1 cellular context compared by ENCODE assay signal in the genomic region with DNA sequence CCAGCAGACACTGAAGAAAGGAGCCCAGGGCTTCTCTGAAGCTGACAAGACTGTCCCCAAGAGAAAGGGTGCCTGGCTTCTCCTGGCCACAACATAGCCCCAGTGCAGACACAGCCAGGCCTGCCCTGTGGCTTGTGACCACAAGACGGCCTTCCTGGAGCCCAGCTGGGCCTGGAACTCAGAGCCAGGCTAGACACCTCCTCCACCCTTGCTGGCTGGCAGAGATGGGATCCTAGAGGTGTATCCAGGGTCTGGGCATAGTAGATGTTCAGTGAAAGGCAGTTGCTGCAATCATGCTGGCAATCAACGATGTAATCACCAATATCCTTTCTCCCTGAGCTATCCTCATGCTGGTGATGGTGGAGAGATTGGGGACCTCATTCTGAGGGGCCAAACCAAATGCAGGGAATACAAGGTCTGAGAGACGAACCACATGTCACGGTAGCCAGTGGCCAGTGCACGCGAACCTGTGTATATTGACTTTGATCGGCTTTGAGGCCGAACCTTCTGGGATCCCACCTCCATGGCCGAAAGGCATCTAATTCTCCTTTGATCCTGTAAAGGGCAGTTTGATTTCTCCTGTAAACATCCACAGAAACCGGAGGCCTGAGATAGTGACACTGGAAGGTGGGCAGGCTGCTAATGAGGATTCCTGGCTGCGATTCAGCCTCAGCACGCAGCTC.
TF ChIP-seq lines count a peak whose summit lies in the region.

No MANE protein-coding gene starts in this region.

TF ChIP-seq in SK-N-SH, 30 proteins besides CTCF, POLR2A, EP300 and RAD21 (continued from another document):
- TF ChIP-seq TEAD4 (IDR thresholded peaks at IDR 0.05; ENCODE audit: borderline replicate concordance, insufficient read depth) (no peak), JUND (IDR thresholded peaks at IDR 0.05) (no peak), NFIC (IDR thresholded peaks at IDR 0.05; ENCODE audit: borderline replicate concordance) (no peak), RCOR1 (IDR thresholded peaks at IDR 0.05; ENCODE audit: low read length) (no peak), PBX3 (IDR thresholded peaks at IDR 0.05) (no peak)
- TF ChIP-seq, protein P1, sequence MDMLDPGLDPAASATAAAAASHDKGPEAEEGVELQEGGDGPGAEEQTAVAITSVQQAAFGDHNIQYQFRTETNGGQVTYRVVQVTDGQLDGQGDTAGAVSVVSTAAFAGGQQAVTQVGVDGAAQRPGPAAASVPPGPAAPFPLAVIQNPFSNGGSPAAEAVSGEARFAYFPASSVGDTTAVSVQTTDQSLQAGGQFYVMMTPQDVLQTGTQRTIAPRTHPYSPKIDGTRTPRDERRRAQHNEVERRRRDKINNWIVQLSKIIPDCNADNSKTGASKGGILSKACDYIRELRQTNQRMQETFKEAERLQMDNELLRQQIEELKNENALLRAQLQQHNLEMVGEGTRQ (IDR thresholded peaks at IDR 0.05; ENCODE audit: borderline replicate concordance, low read depth, low read length): no peak
